1 cellular context compared by ENCODE assay signal in the genomic region with DNA sequence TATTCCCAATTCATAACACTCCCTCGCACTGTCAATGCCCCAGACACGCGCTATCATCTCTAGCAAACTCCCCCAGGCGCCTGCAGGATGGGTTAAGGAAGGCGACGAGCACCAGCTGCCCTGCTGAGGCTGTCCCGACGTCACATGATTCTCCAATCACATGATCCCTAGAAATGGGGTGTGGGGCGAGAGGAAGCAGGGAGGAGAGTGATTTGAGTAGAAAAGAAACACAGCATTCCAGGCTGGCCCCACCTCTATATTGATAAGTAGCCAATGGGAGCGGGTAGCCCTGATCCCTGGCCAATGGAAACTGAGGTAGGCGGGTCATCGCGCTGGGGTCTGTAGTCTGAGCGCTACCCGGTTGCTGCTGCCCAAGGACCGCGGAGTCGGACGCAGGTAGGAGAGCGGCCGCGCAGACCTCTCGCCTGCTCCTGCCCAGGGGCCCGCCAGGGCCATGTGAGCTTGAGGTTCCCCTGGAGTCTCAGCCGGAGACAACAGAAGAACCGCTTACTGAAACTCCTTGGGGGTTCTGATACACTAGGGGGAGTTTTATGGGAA.
TF ChIP-seq lines count a peak whose summit lies in the region.

A gene (plus strand): TSS at position 364 of the 558 bp plus-strand sequence. CDS start 3,863 bp downstream, outside the sequence.

TF ChIP-seq in SK-N-SH, 30 proteins besides CTCF, POLR2A, EP300 and RAD21 (continued from another document):
- TF ChIP-seq, protein P1, sequence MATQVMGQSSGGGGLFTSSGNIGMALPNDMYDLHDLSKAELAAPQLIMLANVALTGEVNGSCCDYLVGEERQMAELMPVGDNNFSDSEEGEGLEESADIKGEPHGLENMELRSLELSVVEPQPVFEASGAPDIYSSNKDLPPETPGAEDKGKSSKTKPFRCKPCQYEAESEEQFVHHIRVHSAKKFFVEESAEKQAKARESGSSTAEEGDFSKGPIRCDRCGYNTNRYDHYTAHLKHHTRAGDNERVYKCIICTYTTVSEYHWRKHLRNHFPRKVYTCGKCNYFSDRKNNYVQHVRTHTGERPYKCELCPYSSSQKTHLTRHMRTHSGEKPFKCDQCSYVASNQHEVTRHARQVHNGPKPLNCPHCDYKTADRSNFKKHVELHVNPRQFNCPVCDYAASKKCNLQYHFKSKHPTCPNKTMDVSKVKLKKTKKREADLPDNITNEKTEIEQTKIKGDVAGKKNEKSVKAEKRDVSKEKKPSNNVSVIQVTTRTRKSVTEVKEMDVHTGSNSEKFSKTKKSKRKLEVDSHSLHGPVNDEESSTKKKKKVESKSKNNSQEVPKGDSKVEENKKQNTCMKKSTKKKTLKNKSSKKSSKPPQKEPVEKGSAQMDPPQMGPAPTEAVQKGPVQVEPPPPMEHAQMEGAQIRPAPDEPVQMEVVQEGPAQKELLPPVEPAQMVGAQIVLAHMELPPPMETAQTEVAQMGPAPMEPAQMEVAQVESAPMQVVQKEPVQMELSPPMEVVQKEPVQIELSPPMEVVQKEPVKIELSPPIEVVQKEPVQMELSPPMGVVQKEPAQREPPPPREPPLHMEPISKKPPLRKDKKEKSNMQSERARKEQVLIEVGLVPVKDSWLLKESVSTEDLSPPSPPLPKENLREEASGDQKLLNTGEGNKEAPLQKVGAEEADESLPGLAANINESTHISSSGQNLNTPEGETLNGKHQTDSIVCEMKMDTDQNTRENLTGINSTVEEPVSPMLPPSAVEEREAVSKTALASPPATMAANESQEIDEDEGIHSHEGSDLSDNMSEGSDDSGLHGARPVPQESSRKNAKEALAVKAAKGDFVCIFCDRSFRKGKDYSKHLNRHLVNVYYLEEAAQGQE (IDR thresholded peaks at IDR 0.05; ENCODE audit: low read depth, low read length), result no peak
- TF ChIP-seq, protein P2, sequence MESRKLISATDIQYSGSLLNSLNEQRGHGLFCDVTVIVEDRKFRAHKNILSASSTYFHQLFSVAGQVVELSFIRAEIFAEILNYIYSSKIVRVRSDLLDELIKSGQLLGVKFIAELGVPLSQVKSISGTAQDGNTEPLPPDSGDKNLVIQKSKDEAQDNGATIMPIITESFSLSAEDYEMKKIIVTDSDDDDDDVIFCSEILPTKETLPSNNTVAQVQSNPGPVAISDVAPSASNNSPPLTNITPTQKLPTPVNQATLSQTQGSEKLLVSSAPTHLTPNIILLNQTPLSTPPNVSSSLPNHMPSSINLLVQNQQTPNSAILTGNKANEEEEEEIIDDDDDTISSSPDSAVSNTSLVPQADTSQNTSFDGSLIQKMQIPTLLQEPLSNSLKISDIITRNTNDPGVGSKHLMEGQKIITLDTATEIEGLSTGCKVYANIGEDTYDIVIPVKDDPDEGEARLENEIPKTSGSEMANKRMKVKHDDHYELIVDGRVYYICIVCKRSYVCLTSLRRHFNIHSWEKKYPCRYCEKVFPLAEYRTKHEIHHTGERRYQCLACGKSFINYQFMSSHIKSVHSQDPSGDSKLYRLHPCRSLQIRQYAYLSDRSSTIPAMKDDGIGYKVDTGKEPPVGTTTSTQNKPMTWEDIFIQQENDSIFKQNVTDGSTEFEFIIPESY (IDR thresholded peaks at IDR 0.05; ENCODE audit: borderline replicate concordance, low read depth), result no peak
- TF ChIP-seq FOSL2 (IDR thresholded peaks at IDR 0.05; ENCODE audit: borderline replicate concordance, low read depth) (no peak), RFX5 (IDR thresholded peaks at IDR 0.05; ENCODE audit: low read length) (peak; percentile 77), JUND (IDR thresholded peaks at IDR 0.05) (no peak; the same call in 1 of the 2 replicates), TAF1 (IDR thresholded peaks at IDR 0.05; ENCODE audit: borderline replicate concordance, low read depth, low read length) (peak; percentile 78; the same call in 1 of the 2 replicates), EZH2phosphoT487 (IDR thresholded peaks at IDR 0.05; ENCODE audit: borderline replicate concordance, low read depth) (no peak)
- TF ChIP-seq, protein P3, sequence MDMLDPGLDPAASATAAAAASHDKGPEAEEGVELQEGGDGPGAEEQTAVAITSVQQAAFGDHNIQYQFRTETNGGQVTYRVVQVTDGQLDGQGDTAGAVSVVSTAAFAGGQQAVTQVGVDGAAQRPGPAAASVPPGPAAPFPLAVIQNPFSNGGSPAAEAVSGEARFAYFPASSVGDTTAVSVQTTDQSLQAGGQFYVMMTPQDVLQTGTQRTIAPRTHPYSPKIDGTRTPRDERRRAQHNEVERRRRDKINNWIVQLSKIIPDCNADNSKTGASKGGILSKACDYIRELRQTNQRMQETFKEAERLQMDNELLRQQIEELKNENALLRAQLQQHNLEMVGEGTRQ (IDR thresholded peaks at IDR 0.05; ENCODE audit: borderline replicate concordance, low read depth, low read length), result peak; percentile 97
